15 cellular contexts compared by ENCODE assay signal in genomic region chr1:20974951-20975350, GRCh38.
DNase-seq lines count a peak whose midpoint lies in the region; ATAC-seq and TF ChIP-seq lines count a peak whose summit lies in the region.
"Had no signal": no experiment of that assay in that cellular context is flagged by ENCODE, and none has a peak within 500 bp of the region (broad histone marks: within the 10 kb centered on the region; RNA-seq: fewer than 3 reads in every experiment).

No MANE protein-coding gene starts in this region.

- peak; percentile 57 to 88 for ATAC-seq in activated T-cell treated with anti-CD3 and anti-CD28 coated beads, Interleukin-2, amount 50 U/mL, for 72 hours (replicated peaks in 1 of 2)
- peak; percentile 57 for ATAC-seq in stimulated activated effector memory CD8-positive, alpha-beta T cell treated with anti-CD3 and anti-CD28 coated beads, Interleukin-12 subunit alpha, Interleukin-12 subunit beta, amount 100 ng/mL, for 72 hours
- no peak for ATAC-seq in HG03196 (IDR thresholded peaks at IDR 0.05; ENCODE audit: unreplicated experiment)
- ATAC-seq in heart right ventricle, result no peak
- ATAC-seq: HepG2 had no signal

- H3K4me3 Mint-ChIP-seq in activated T-cell treated with anti-CD3 and anti-CD28 coated beads, Interleukin-2, amount 50 U/mL, for 72 hours, result no peak overlapping the region
- no peak overlapping the region for H3K4me3 Mint-ChIP-seq in endodermal cell
- no peak overlapping the region for H3K4me3 Mint-ChIP-seq in stimulated activated effector memory CD8-positive, alpha-beta T cell treated with anti-CD3 and anti-CD28 coated beads, Interleukin-12 subunit alpha, Interleukin-12 subunit beta, amount 100 ng/mL, for 72 hours
- H3K4me3 Mint-ChIP-seq: CD4-positive, CD25-positive, alpha-beta regulatory T cell had no signal

- H3K9me3 Mint-ChIP-seq in activated T-cell treated with anti-CD3 and anti-CD28 coated beads, Interleukin-2, amount 50 U/mL, for 72 hours, result no peaks in the 10 kb centered on the region
- H3K9me3 Mint-ChIP-seq in endodermal cell, result no peaks in the 10 kb centered on the region
- H3K9me3 Mint-ChIP-seq in stimulated activated effector memory CD8-positive, alpha-beta T cell treated with anti-CD3 and anti-CD28 coated beads, Interleukin-12 subunit alpha, Interleukin-12 subunit beta, amount 100 ng/mL, for 72 hours, result no peaks in the 10 kb centered on the region
- H3K9me3 Mint-ChIP-seq: CD4-positive, CD25-positive, alpha-beta regulatory T cell had no signal

- intact Hi-C loops in heart right ventricle (cut with DNase I), result no loop called here

- H3K27ac Mint-ChIP-seq in activated T-cell treated with anti-CD3 and anti-CD28 coated beads, Interleukin-2, amount 50 U/mL, for 72 hours, result no peak overlapping the region
- peak overlapping the region; percentile 52 for H3K27ac Mint-ChIP-seq in endodermal cell
- H3K27ac Mint-ChIP-seq in stimulated activated effector memory CD8-positive, alpha-beta T cell treated with anti-CD3 and anti-CD28 coated beads, Interleukin-12 subunit alpha, Interleukin-12 subunit beta, amount 100 ng/mL, for 72 hours, result no peak overlapping the region
- H3K27ac Mint-ChIP-seq: CD4-positive, CD25-positive, alpha-beta regulatory T cell had no signal

- TF ChIP-seq CTCF in endodermal cell (conservative IDR thresholded peaks at IDR 0.05) (no peak), heart right ventricle (IDR thresholded peaks at IDR 0.05) (no peak)

- peaks cover 30% of the 10 kb centered on the region for H3K4me1 ChIP-seq in SJSA1 (replicated peaks)
- no peaks in the 10 kb centered on the region for H3K4me1 ChIP-seq in endodermal cell (ENCODE audit: control insufficient read depth, insufficient read depth, low read length)
- no peaks in the 10 kb centered on the region for H3K4me1 ChIP-seq in heart right ventricle
- H3K4me1 ChIP-seq: BLaER1 treated with 17β-estradiol and CSF1 and Interleukin-3, amounts not matched to agents 10 nM and 100 nM; HAP-1 had no signal

- no peaks in the 10 kb centered on the region for H3K27me3 Mint-ChIP-seq in activated T-cell treated with anti-CD3 and anti-CD28 coated beads, Interleukin-2, amount 50 U/mL, for 72 hours (ENCODE audit: low read depth)
- H3K27me3 Mint-ChIP-seq in endodermal cell (ENCODE audit: insufficient read depth), result no peaks in the 10 kb centered on the region
- H3K27me3 Mint-ChIP-seq: CD4-positive, CD25-positive, alpha-beta regulatory T cell had no signal

- H3K4me3 ChIP-seq in SJSA1, result no peak overlapping the region
- H3K4me3 ChIP-seq in endodermal cell (ENCODE audit: low read length), result no peak overlapping the region
- H3K4me3 ChIP-seq in heart right ventricle, result no peak overlapping the region
- H3K4me3 ChIP-seq: BLaER1 treated with 17β-estradiol and CSF1 and Interleukin-3, amounts not matched to agents 10 nM and 100 nM; HAP-1 had no signal

- H3K9ac ChIP-seq in endodermal cell (ENCODE audit: extremely low read depth, low read length, poor library complexity, severe bottlenecking), result no peak overlapping the region
- H3K9ac ChIP-seq: BLaER1 treated with 17β-estradiol and CSF1 and Interleukin-3, amounts not matched to agents 10 nM and 100 nM had no signal

- DNase-seq in activated T-cell treated with anti-CD3 and anti-CD28 coated beads, Interleukin-2, amount 50 U/mL, for 72 hours, result no peak
- DNase-seq in activated T-cell treated with anti-CD3 and anti-CD28 coated beads for 4 hours (no peak), SJSA1 (ENCODE audit: low read depth in 1 of 2, low spot score in 2 of 2) (no peak), endodermal cell (no peak), substantia nigra (lab: John Stamatoyannopoulos, UW) (no peak), heart right ventricle (no peak)
- no peak for DNase-seq in stimulated activated effector memory CD8-positive, alpha-beta T cell treated with anti-CD3 and anti-CD28 coated beads, Interleukin-12 subunit alpha, Interleukin-12 subunit beta, amount 100 ng/mL, for 72 hours (ENCODE audit: low spot score in 2 of 2)
- DNase-seq: 8988T; AML-193; CD4-positive, CD25-positive, alpha-beta regulatory T cell; DMS 273 treated with DMSO at 0.1 percent for 48 hours had no signal

- H3K36me3 ChIP-seq in SJSA1 (peaks cover 23% of the 10 kb centered on the region), endodermal cell (ENCODE audit: control insufficient read depth, insufficient read depth, low read length) (peaks cover 50% of the 10 kb centered on the region), heart right ventricle (peaks cover 0 to 55% (median 10%) of the 10 kb centered on the region in 9 donors)

- H3K9me3 ChIP-seq in SJSA1 (replicated peaks) (no peaks in the 10 kb centered on the region), endodermal cell (ENCODE audit: control insufficient read depth, low read length) (no peaks in the 10 kb centered on the region), heart right ventricle (no peaks in the 10 kb centered on the region)
- H3K9me3 ChIP-seq: BLaER1 treated with 17β-estradiol and CSF1 and Interleukin-3, amounts not matched to agents 10 nM and 100 nM; HAP-1 had no signal

- H3K27me3 ChIP-seq in SJSA1 (replicated peaks) (no peaks in the 10 kb centered on the region), endodermal cell (ENCODE audit: control insufficient read depth, insufficient read depth, low read length, poor library complexity, severe bottlenecking) (no peaks in the 10 kb centered on the region), heart right ventricle (no peaks in the 10 kb centered on the region)
- H3K27me3 ChIP-seq: BLaER1 treated with 17β-estradiol and CSF1 and Interleukin-3, amounts not matched to agents 10 nM and 100 nM had no signal

- H3K27ac ChIP-seq in SJSA1 (peak overlapping the region; percentile 86), endodermal cell (ENCODE audit: low read depth, low read length) (no peak overlapping the region), substantia nigra (ENCODE audit: low read depth, low read length, poor library complexity, severe bottlenecking) (no peak overlapping the region), heart right ventricle (no peak overlapping the region)
- H3K27ac ChIP-seq: BLaER1 treated with 17β-estradiol and CSF1 and Interleukin-3, amounts not matched to agents 10 nM and 100 nM had no signal

- H3K4me1 Mint-ChIP-seq in activated T-cell treated with anti-CD3 and anti-CD28 coated beads, Interleukin-2, amount 50 U/mL, for 72 hours (ENCODE audit: low read depth), result peaks cover 16% of the 10 kb centered on the region
- H3K4me1 Mint-ChIP-seq in endodermal cell, result peaks cover 7% of the 10 kb centered on the region
- no peaks in the 10 kb centered on the region for H3K4me1 Mint-ChIP-seq in stimulated activated effector memory CD8-positive, alpha-beta T cell treated with anti-CD3 and anti-CD28 coated beads, Interleukin-12 subunit alpha, Interleukin-12 subunit beta, amount 100 ng/mL, for 72 hours

- H3K36me3 Mint-ChIP-seq in activated T-cell treated with anti-CD3 and anti-CD28 coated beads, Interleukin-2, amount 50 U/mL, for 72 hours (ENCODE audit: insufficient read depth in 2 of 2), result no peaks in the 10 kb centered on the region
- peaks cover 36% of the 10 kb centered on the region for H3K36me3 Mint-ChIP-seq in endodermal cell (ENCODE audit: low read depth)
- H3K36me3 Mint-ChIP-seq in stimulated activated effector memory CD8-positive, alpha-beta T cell treated with anti-CD3 and anti-CD28 coated beads, Interleukin-12 subunit alpha, Interleukin-12 subunit beta, amount 100 ng/mL, for 72 hours, result peaks cover 50% of the 10 kb centered on the region

Comparison
In these comparisons a context has a peak if more than half of its experiments do, and no peak if none do; other contexts are left out.
1. ATAC-seq: peak in activated T-cell treated with anti-CD3 and anti-CD28 coated beads, Interleukin-2, amount 50 U/mL, for 72 hours (2 of 2) and stimulated activated effector memory CD8-positive, alpha-beta T cell treated with anti-CD3 and anti-CD28 coated beads, Interleukin-12 subunit alpha, Interleukin-12 subunit beta, amount 100 ng/mL, for 72 hours (single experiment); none in HG03196 (single experiment) and heart right ventricle (0 of 8).